ENCODE assay signal across 1 cellular context in genomic region chr19:11293468-11294389, GRCh38.
TF ChIP-seq lines count a peak whose summit lies in the region.

No MANE protein-coding gene starts in this region.

TF ChIP-seq in HepG2, 621 proteins besides CTCF, POLR2A, EP300 and RAD21 (continued from another document and continues in another):
- TF ChIP-seq, protein P1, sequence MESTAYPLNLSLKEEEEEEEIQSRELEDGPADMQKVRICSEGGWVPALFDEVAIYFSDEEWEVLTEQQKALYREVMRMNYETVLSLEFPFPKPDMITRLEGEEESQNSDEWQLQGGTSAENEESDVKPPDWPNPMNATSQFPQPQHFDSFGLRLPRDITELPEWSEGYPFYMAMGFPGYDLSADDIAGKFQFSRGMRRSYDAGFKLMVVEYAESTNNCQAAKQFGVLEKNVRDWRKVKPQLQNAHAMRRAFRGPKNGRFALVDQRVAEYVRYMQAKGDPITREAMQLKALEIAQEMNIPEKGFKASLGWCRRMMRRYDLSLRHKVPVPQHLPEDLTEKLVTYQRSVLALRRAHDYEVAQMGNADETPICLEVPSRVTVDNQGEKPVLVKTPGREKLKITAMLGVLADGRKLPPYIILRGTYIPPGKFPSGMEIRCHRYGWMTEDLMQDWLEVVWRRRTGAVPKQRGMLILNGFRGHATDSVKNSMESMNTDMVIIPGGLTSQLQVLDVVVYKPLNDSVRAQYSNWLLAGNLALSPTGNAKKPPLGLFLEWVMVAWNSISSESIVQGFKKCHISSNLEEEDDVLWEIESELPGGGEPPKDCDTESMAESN (CRISPR knock-in tag; conservative IDR thresholded peaks at IDR 0.05) = no peak
- TF ChIP-seq PHF20 (CRISPR knock-in tag; IDR thresholded peaks at IDR 0.05) = no peak
- TF ChIP-seq HMGXB4 (CRISPR knock-in tag; IDR thresholded peaks at IDR 0.05; ENCODE audit: borderline replicate concordance in 1 of 2, low read depth in 1 of 2) = peak; percentile 79 to 83
- no peak for TF ChIP-seq ZNF256 (CRISPR knock-in tag; conservative IDR thresholded peaks at IDR 0.05)
- TF ChIP-seq DNMT3B (CRISPR knock-in tag; conservative IDR thresholded peaks at IDR 0.05) = peak; percentile 74; the same call in 1 of the 2 replicates
- no peak for TF ChIP-seq HNF1A (IDR thresholded peaks at IDR 0.05; ENCODE audit: low read depth)
- no peak for TF ChIP-seq HNF1A (CRISPR knock-in tag; IDR thresholded peaks at IDR 0.05; ENCODE audit: borderline replicate concordance)
- peak; percentile 22; the same call in 1 of the 2 replicates for TF ChIP-seq ZNF547 (CRISPR knock-in tag; IDR thresholded peaks at IDR 0.05)
- TF ChIP-seq ZNF703 (CRISPR knock-in tag; IDR thresholded peaks at IDR 0.05; ENCODE audit: borderline replicate concordance) = no peak
- TF ChIP-seq PAX8 (CRISPR knock-in tag; IDR thresholded peaks at IDR 0.05; ENCODE audit: borderline replicate concordance) = no peak
- TF ChIP-seq SNAI1 (CRISPR knock-in tag; IDR thresholded peaks at IDR 0.05; ENCODE audit: borderline replicate concordance) = no peak
- 0 out of 2 replicates have a peak, but pooled peaks have one; percentile 39 for TF ChIP-seq ZNF263 (CRISPR knock-in tag; IDR thresholded peaks at IDR 0.05)
- TF ChIP-seq ZNF646 (CRISPR knock-in tag; IDR thresholded peaks at IDR 0.05) = no peak
- TF ChIP-seq ZNF101 (CRISPR knock-in tag; IDR thresholded peaks at IDR 0.05; ENCODE audit: borderline replicate concordance, low read depth) = no peak
- peak; percentile 32; the same call in 1 of the 2 replicates for TF ChIP-seq ZFX (CRISPR knock-in tag; IDR thresholded peaks at IDR 0.05; ENCODE audit: low read depth)
- TF ChIP-seq, protein P2, sequence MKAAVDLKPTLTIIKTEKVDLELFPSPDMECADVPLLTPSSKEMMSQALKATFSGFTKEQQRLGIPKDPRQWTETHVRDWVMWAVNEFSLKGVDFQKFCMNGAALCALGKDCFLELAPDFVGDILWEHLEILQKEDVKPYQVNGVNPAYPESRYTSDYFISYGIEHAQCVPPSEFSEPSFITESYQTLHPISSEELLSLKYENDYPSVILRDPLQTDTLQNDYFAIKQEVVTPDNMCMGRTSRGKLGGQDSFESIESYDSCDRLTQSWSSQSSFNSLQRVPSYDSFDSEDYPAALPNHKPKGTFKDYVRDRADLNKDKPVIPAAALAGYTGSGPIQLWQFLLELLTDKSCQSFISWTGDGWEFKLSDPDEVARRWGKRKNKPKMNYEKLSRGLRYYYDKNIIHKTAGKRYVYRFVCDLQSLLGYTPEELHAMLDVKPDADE (CRISPR knock-in tag; IDR thresholded peaks at IDR 0.05) = no peak
- TF ChIP-seq ZNF205 (CRISPR knock-in tag; IDR thresholded peaks at IDR 0.05) = no peak
- TF ChIP-seq ZNF570 (CRISPR knock-in tag; IDR thresholded peaks at IDR 0.05; ENCODE audit: borderline replicate concordance) = no peak
- TF ChIP-seq, protein P3, sequence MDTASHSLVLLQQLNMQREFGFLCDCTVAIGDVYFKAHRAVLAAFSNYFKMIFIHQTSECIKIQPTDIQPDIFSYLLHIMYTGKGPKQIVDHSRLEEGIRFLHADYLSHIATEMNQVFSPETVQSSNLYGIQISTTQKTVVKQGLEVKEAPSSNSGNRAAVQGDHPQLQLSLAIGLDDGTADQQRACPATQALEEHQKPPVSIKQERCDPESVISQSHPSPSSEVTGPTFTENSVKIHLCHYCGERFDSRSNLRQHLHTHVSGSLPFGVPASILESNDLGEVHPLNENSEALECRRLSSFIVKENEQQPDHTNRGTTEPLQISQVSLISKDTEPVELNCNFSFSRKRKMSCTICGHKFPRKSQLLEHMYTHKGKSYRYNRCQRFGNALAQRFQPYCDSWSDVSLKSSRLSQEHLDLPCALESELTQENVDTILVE (CRISPR knock-in tag; IDR thresholded peaks at IDR 0.05) = no peak
- no peak for TF ChIP-seq ATAD3A (CRISPR knock-in tag; IDR thresholded peaks at IDR 0.05)
- TF ChIP-seq PCBP2 (optimal IDR thresholded peaks at IDR 0.05; ENCODE audit: low read depth, low read length, poor library complexity, severe bottlenecking) = no peak
- TF ChIP-seq DMTF1 (CRISPR knock-in tag; IDR thresholded peaks at IDR 0.05) = no peak
- 0 out of 2 replicates have a peak, but pooled peaks have one; percentile 39 for TF ChIP-seq ZFP82 (CRISPR knock-in tag; IDR thresholded peaks at IDR 0.05; ENCODE audit: borderline replicate concordance)
- TF ChIP-seq ZNF138 (CRISPR knock-in tag; IDR thresholded peaks at IDR 0.05; ENCODE audit: low read depth) = no peak
- peak; percentile 44; the same call in 1 of the 2 replicates for TF ChIP-seq FOXP4 (CRISPR knock-in tag; IDR thresholded peaks at IDR 0.05)
- no peak for TF ChIP-seq BRD4 (CRISPR knock-in tag; IDR thresholded peaks at IDR 0.05)
- no peak for TF ChIP-seq GABPA (IDR thresholded peaks at IDR 0.05; ENCODE audit: low read depth, low read length)
- peak; percentile 52 for TF ChIP-seq GABPA (CRISPR knock-in tag; IDR thresholded peaks at IDR 0.05; ENCODE audit: low read depth)
- TF ChIP-seq RNF219 (CRISPR knock-in tag; IDR thresholded peaks at IDR 0.05) = no peak
- TF ChIP-seq CAMTA2 (CRISPR knock-in tag; IDR thresholded peaks at IDR 0.05; ENCODE audit: borderline replicate concordance) = no peak
- no peak for TF ChIP-seq ZNF879 (CRISPR knock-in tag; IDR thresholded peaks at IDR 0.05)
- TF ChIP-seq MEIS2 (CRISPR knock-in tag; IDR thresholded peaks at IDR 0.05) = no peak
- TF ChIP-seq STAG1 (CRISPR knock-in tag; IDR thresholded peaks at IDR 0.05) = peak; percentile 95
